In genomic region chr20:8187740-8188139, GRCh38 we compare ENCODE assay signal across 27 cellular contexts. TPM values are rescaled to one million over a fixed set of nuclear protein-coding genes. Genes with fewer than 3 reads are reported as not detected.
DNase-seq lines count a peak whose midpoint lies in the region; ATAC-seq and TF ChIP-seq lines count a peak whose summit lies in the region.
"Had no signal": no experiment of that assay in that cellular context is flagged by ENCODE, and none has a peak within 500 bp of the region (broad histone marks: within the 10 kb centered on the region; RNA-seq: fewer than 3 reads in every experiment).

No MANE protein-coding gene starts in this region.

- DNase-seq in left ventricle myocardium inferior (no peak), left cardiac atrium (no peak), amniotic epithelial cell (ENCODE audit: low read depth) (peak; percentile 87), fibroblast of pulmonary artery (ENCODE audit: low read depth) (peak; percentile 35), putamen (ENCODE audit: low spot score) (no peak), NCI-H774 (lab: John Stamatoyannopoulos, UW) (no peak), occipital lobe (lab: John Stamatoyannopoulos, UW) (no peak)
- no peak for DNase-seq in stimulated activated CD4-positive, alpha-beta T cell treated with anti-CD3 and anti-CD28 coated beads, Interleukin-15, amount 100 ng/mL, for 24 hours
- DNase-seq: activated effector memory CD4-positive, alpha-beta T cell treated with Interleukin-2 at 50 U/mL for 16 hours; CD4-positive, alpha-beta memory T cell; cortex of kidney; effector memory CD4-positive, alpha-beta T cell; gastrocnemius medialis; HCEC 1CT; kidney glomerular epithelial cell; lower lobe of right lung; midbrain; naive B cell; NCI-H146; NCI-H2107; NCI-H446; NCI-H748 treated with DMSO at 0.1 percent for 48 hours; psoas muscle; SHP77 treated with DMSO at 0.1 percent for 48 hours; stimulated activated CD4-positive, alpha-beta T cell treated with anti-CD3 and anti-CD28 coated beads, Interleukin-4, amount 100 ng/mL, for 4 hours; upper lobe of left lung had no signal

- intact Hi-C loops in left ventricle myocardium inferior (cut with micrococcal nuclease): no loop called here
- intact Hi-C loops in left cardiac atrium (cut with DNase I): no loop called here

- H3K4me1 ChIP-seq in left ventricle myocardium inferior: peaks cover 9% of the 10 kb centered on the region
- H3K4me1 ChIP-seq: lower lobe of right lung, upper lobe of left lung had no signal

- ATAC-seq in left cardiac atrium: no peak
- ATAC-seq: activated naive CD4-positive, alpha-beta T cell treated with anti-CD3 and anti-CD28 coated beads, Interleukin-2, amount 50 U/mL, for 72 hours; gastrocnemius medialis; lower lobe of right lung; psoas muscle had no signal

- peak overlapping the region; percentile 23 for H3K27ac ChIP-seq in left ventricle myocardium inferior (replicated peaks)
- H3K27ac ChIP-seq: gastrocnemius medialis, lower lobe of right lung, psoas muscle, upper lobe of left lung had no signal

- TF ChIP-seq CTCF in left ventricle myocardium inferior (IDR thresholded peaks at IDR 0.05; ENCODE audit: borderline replicate concordance): no peak
- TF ChIP-seq CTCF in fibroblast of pulmonary artery (IDR thresholded peaks at IDR 0.05; ENCODE audit: low read length, missing control alignments): no peak

- H3K4me3 ChIP-seq in left ventricle myocardium inferior (no peak overlapping the region), fibroblast of pulmonary artery (replicated peaks; ENCODE audit: low read depth, low read length) (no peak overlapping the region)
- H3K4me3 ChIP-seq: gastrocnemius medialis, lower lobe of right lung, upper lobe of left lung had no signal

- no peaks in the 10 kb centered on the region for H3K9me3 ChIP-seq in left ventricle myocardium inferior (replicated peaks)
- H3K9me3 ChIP-seq: gastrocnemius medialis, lower lobe of right lung, psoas muscle, upper lobe of left lung had no signal

- H3K27me3 ChIP-seq in left ventricle myocardium inferior (ENCODE audit: low read depth): no peaks in the 10 kb centered on the region
- H3K27me3 ChIP-seq: gastrocnemius medialis, upper lobe of left lung had no signal

- no peaks in the 10 kb centered on the region for H3K36me3 ChIP-seq in left ventricle myocardium inferior
- H3K36me3 ChIP-seq: gastrocnemius medialis, lower lobe of right lung, upper lobe of left lung had no signal

RNA-seq across cellular contexts. Expression of gene PLCB1, which starts 55.7 kb away (rescaled TPM):
- total RNA-seq in left ventricle myocardium inferior: 6.0 TPM
- 10 to 100 TPM; 25.9 to 27.1 TPM for total RNA-seq in left cardiac atrium
- 72.5 TPM for total RNA-seq in occipital lobe

Comparison
In these comparisons a context has a peak if more than half of its experiments do, and no peak if none do; other contexts are left out.
1. DNase-seq: peak in amniotic epithelial cell (single experiment) and fibroblast of pulmonary artery (single experiment); none in left ventricle myocardium inferior (single experiment), left cardiac atrium (single experiment), stimulated activated CD4-positive, alpha-beta T cell treated with anti-CD3 and anti-CD28 coated beads, Interleukin-15, amount 100 ng/mL, for 24 hours (single experiment), putamen (single experiment), NCI-H774 (single experiment) and occipital lobe (single experiment).